8 cellular contexts compared by ENCODE assay signal in the genomic region with DNA sequence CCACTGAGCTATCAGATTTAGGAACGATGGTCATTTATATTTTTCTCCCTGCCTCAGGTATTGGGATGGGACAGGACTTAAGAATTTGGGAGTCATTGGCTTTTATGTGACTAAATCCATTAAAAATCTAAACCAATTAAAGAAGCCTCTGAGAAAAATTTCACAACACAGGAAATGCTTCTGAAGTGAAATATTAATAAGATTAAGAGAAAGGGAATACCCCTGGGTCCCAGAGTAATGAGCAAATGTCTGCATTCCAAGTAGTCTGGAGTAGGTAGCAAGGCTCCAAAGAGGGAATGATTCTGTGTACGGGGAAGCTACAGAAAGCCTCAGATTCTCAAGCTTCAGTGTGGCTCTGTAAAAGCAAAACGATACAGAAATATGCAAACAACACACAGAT. TPM values are rescaled to one million over a fixed set of nuclear protein-coding genes. Genes with fewer than 3 reads are reported as not detected.
DNase-seq lines count a peak whose midpoint lies in the region; ATAC-seq and TF ChIP-seq lines count a peak whose summit lies in the region.

No MANE protein-coding gene starts in this region.

- peaks cover 2% of the 10 kb centered on the region for H3K36me3 Mint-ChIP-seq in mesothelial cell of epicardium

- peaks cover 26% of the 10 kb centered on the region for H3K4me1 Mint-ChIP-seq in mesothelial cell of epicardium

- in situ Hi-C loops in ACHN (cut with HindIII; ENCODE audit: low pct_ligation_motif_present, low pct_unique_long_range_greater_than_20kb, low sequenced_read_pairs) = no loop called here
- in situ Hi-C loops in brain microvascular endothelial cell (cut with HindIII; ENCODE audit: low pct_ligation_motif_present, low sequenced_read_pairs) = no loop called here

- peak overlapping the region; percentile 100 for H3K4me3 Mint-ChIP-seq in mesothelial cell of epicardium

- no peaks in the 10 kb centered on the region for H3K27me3 ChIP-seq in brain microvascular endothelial cell (replicated peaks)

- H3K27ac Mint-ChIP-seq in mesothelial cell of epicardium = peak overlapping the region; percentile 95

- ATAC-seq in GM18909 (IDR thresholded peaks at IDR 0.05; ENCODE audit: poor library complexity, unreplicated experiment) (no peak), HG03432 (IDR thresholded peaks at IDR 0.05; ENCODE audit: unreplicated experiment) (no peak), GM21619 (IDR thresholded peaks at IDR 0.05; ENCODE audit: unreplicated experiment) (no peak)

- peak overlapping the region; percentile 55 for H3K4me3 ChIP-seq in brain microvascular endothelial cell (ENCODE audit: low read depth, low read length)

- H3K9me3 Mint-ChIP-seq in mesothelial cell of epicardium = no peaks in the 10 kb centered on the region

- TF ChIP-seq CTCF in brain microvascular endothelial cell (IDR thresholded peaks at IDR 0.05; ENCODE audit: low read depth, low read length, missing control alignments) (no peak), mesothelial cell of epicardium (IDR thresholded peaks at IDR 0.05; ENCODE audit: unreplicated experiment) (no peak)

- peaks cover 12% of the 10 kb centered on the region for H3K27me3 Mint-ChIP-seq in mesothelial cell of epicardium (ENCODE audit: low read depth)

- no peaks in the 10 kb centered on the region for H3K36me3 ChIP-seq in brain microvascular endothelial cell (replicated peaks)

- DNase-seq in ACHN (peak; percentile 42), HK-2 (ENCODE audit: unreplicated experiment) (peak; percentile 9), brain microvascular endothelial cell (peak; percentile 3), mesothelial cell of epicardium (ENCODE audit: low spot score in 2 of 2, unreplicated experiment in 2 of 2) (no peak), NCI-H1694 treated with DMSO at 0.1 percent for 48 hours (lab: John Stamatoyannopoulos, UW) (no peak)

- H3K27ac ChIP-seq in brain microvascular endothelial cell = no peak overlapping the region

RNA-seq across cellular contexts. Expression of gene MED6, which starts 0.7 kb away (rescaled TPM):
- 58.2 to 62.9 TPM (median 62.4 TPM) in 3 replicates for total RNA-seq in mesothelial cell of epicardium

RNA-seq across cellular contexts. Expression of gene TTC9, which starts 40.6 kb away (rescaled TPM):
- 4.6 to 5.1 TPM (median 4.8 TPM) in 3 replicates for total RNA-seq in mesothelial cell of epicardium

Comparison
In these comparisons a context has a peak if more than half of its experiments do, and no peak if none do; other contexts are left out.
1. DNase-seq: peak in ACHN (single experiment), HK-2 (single experiment) and brain microvascular endothelial cell (single experiment); none in mesothelial cell of epicardium (0 of 2) and NCI-H1694 treated with DMSO at 0.1 percent for 48 hours (single experiment).